In the genomic region with DNA sequence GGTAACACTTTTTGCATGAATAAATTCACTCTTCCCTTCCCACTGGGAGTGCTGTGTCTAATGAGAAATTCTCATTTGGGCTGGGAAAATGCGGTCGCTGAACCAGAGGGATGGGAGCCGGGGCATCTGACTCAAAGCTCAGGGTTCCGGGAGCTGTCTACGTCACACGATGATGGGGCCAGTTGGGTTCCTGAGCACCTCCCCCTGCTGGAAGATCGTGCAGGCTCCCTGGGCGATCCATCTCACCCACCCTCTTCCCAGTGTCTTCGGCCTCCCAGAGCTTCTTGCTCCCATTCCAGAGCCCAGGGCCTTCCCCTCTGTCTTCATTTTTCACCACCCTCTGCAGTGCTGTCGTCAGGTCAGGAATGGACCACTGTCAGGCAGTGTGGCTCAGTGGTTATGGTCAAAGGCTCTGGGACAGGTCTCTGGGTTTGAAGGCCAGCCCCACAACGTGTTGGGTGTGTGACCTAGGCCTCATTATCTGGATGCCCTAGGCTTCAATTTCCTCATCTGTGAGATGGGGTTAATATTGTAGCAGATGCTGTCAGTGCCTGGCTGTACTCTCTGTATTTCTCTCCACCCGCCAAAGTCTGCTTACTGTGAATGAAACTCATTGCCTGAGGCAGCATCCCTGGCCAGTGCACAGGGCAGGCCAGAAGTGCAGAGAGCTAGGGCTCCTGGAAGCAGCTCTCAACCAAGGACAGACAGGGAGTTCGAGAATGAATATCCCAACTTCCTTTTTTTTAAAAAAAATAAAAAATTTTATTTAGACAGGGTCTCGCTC, we compare ENCODE assay signal across 1 cellular context.
TF ChIP-seq lines count a peak whose summit lies in the region.

No MANE protein-coding gene starts in this region.

TF ChIP-seq in WTC11, 78 proteins besides CTCF, POLR2A, EP300 and RAD21 (continued from another document):
- TF ChIP-seq, protein P1, sequence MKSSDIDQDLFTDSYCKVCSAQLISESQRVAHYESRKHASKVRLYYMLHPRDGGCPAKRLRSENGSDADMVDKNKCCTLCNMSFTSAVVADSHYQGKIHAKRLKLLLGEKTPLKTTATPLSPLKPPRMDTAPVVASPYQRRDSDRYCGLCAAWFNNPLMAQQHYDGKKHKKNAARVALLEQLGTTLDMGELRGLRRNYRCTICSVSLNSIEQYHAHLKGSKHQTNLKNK (CRISPR knock-in tag; IDR thresholded peaks at IDR 0.05): no peak
- TF ChIP-seq, protein P2, sequence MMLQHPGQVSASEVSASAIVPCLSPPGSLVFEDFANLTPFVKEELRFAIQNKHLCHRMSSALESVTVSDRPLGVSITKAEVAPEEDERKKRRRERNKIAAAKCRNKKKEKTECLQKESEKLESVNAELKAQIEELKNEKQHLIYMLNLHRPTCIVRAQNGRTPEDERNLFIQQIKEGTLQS (CRISPR knock-in tag; conservative IDR thresholded peaks at IDR 0.05): no peak
- TF ChIP-seq, protein P3, sequence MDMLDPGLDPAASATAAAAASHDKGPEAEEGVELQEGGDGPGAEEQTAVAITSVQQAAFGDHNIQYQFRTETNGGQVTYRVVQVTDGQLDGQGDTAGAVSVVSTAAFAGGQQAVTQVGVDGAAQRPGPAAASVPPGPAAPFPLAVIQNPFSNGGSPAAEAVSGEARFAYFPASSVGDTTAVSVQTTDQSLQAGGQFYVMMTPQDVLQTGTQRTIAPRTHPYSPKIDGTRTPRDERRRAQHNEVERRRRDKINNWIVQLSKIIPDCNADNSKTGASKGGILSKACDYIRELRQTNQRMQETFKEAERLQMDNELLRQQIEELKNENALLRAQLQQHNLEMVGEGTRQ (CRISPR knock-in tag; IDR thresholded peaks at IDR 0.05): no peak
- TF ChIP-seq ZNF219 (CRISPR knock-in tag; IDR thresholded peaks at IDR 0.05; ENCODE audit: borderline replicate concordance) (no peak), ZNF396 (CRISPR knock-in tag; IDR thresholded peaks at IDR 0.05; ENCODE audit: borderline replicate concordance) (no peak)
- TF ChIP-seq, protein P4, sequence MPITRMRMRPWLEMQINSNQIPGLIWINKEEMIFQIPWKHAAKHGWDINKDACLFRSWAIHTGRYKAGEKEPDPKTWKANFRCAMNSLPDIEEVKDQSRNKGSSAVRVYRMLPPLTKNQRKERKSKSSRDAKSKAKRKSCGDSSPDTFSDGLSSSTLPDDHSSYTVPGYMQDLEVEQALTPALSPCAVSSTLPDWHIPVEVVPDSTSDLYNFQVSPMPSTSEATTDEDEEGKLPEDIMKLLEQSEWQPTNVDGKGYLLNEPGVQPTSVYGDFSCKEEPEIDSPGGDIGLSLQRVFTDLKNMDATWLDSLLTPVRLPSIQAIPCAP (CRISPR knock-in tag; IDR thresholded peaks at IDR 0.05): no peak
